ENCODE assay signal across 25 cellular contexts in genomic region chr14:93691042-93691780, GRCh38.
DNase-seq lines count a peak whose midpoint lies in the region; ATAC-seq and TF ChIP-seq lines count a peak whose summit lies in the region.
"Had no signal": no experiment of that assay in that cellular context is flagged by ENCODE, and none has a peak within 500 bp of the region (broad histone marks: within the 10 kb centered on the region; RNA-seq: fewer than 3 reads in every experiment).

No MANE protein-coding gene starts in this region.

- H3K4me1 ChIP-seq in OCI-LY7 (ENCODE audit: insufficient read depth, low read length, poor library complexity, severe bottlenecking) = no peaks in the 10 kb centered on the region
- H3K4me1 ChIP-seq: esophagus squamous epithelium, foreskin keratinocyte, psoas muscle had no signal

- POLR2A ChIA-PET in OCI-LY7 (lab: Charles Lee) = no interaction called here

- no peak overlapping the region for H3K27ac ChIP-seq in OCI-LY7 (ENCODE audit: low read depth, low read length, poor library complexity, severe bottlenecking)
- H3K27ac ChIP-seq: esophagus squamous epithelium, foreskin keratinocyte, psoas muscle, thyroid gland had no signal

- H3K79me2 ChIP-seq in OCI-LY7 (ENCODE audit: insufficient read depth, low read depth, low read length) = no peaks in the 10 kb centered on the region

- H3K9me3 ChIP-seq in OCI-LY7 (ENCODE audit: low read length) = no peaks in the 10 kb centered on the region
- H3K9me3 ChIP-seq: esophagus squamous epithelium, psoas muscle, thyroid gland had no signal

- no TSS peak for BruUV-seq in OCI-LY7 (replicated peaks; lab: Mats Ljungman, UMichigan)

- intact Hi-C loops in OCI-LY7 (cut with micrococcal nuclease; ENCODE audit: unreplicated experiment) = no loop called here

- H4K20me1 ChIP-seq in OCI-LY7 (ENCODE audit: insufficient read depth, low read length) = no peaks in the 10 kb centered on the region

- TF ChIP-seq CTCF in AG10803 (conservative IDR thresholded peaks at IDR 0.05; ENCODE audit: low read length) = 0 out of 2 replicates have a peak, but pooled peaks have one; percentile 2
- 0 out of 3 replicates have a peak, but pooled peaks have one; percentile 7 for TF ChIP-seq CTCF in GM12872 (IDR thresholded peaks at IDR 0.05; ENCODE audit: insufficient read depth, low read depth, low read length)
- TF ChIP-seq CTCF in OCI-LY7 (conservative IDR thresholded peaks at IDR 0.05; ENCODE audit: low read length) = peak; percentile 38

- DNase-seq in AG10803 (ENCODE audit: low read depth) (no peak), OCI-LY7 (ENCODE audit: low spot score) (no peak), kidney glomerular epithelial cell (lab: John Stamatoyannopoulos, UW) (peak; percentile 5), NCI-H345 (lab: John Stamatoyannopoulos, UW) (no peak)
- DNase-seq in activated naive CD4-positive, alpha-beta T cell (lab: John Stamatoyannopoulos, UW) = no peak
- DNase-seq: activated CD8-positive, alpha-beta memory T cell treated with anti-CD3 and anti-CD28 coated beads, Interleukin-2, amount 50 U/mL, for 48 hours; activated CD8-positive, alpha-beta T cell treated with anti-CD3 and anti-CD28 coated beads for 36 hours; activated naive CD4-positive, alpha-beta T cell treated with anti-CD3 and anti-CD28 coated beads, Interleukin-2, amount 50 U/mL, for 16 hours; amniotic stem cell; Calu3; esophagus squamous epithelium; foreskin keratinocyte; islet precursor cell; left ventricle myocardium superior; MM.1S; NCI-H1105 treated with DMSO at 0.1 percent for 48 hours; NCI-H2029; NCI-H226; NCI-H82; psoas muscle; stimulated activated CD4-positive, alpha-beta T cell treated with anti-CD3 and anti-CD28 coated beads, Interleukin-4, amount 100 ng/mL, for 24 hours; thyroid gland had no signal

- no peaks in the 10 kb centered on the region for H3K36me3 ChIP-seq in OCI-LY7 (ENCODE audit: insufficient read depth, low read length)
- H3K36me3 ChIP-seq: esophagus squamous epithelium, thyroid gland had no signal

- CTCF ChIA-PET in OCI-LY7 (lab: Charles Lee; ENCODE audit: unreplicated experiment) = no interaction called here

- no peak overlapping the region for H3K4me2 ChIP-seq in OCI-LY7 (ENCODE audit: low read length)

- no peak for ATAC-seq in GM21786 (IDR thresholded peaks at IDR 0.05; ENCODE audit: unreplicated experiment)
- ATAC-seq: activated CD8-positive, alpha-beta T cell treated with anti-CD3 and anti-CD28 coated beads for 36 hours; foreskin keratinocyte; GM12878; left ventricle myocardium superior; psoas muscle had no signal

- H3K9me2 ChIP-seq in OCI-LY7 (ENCODE audit: insufficient read depth, low read length) = no peaks in the 10 kb centered on the region

- no peak overlapping the region for H3K4me3 ChIP-seq in AG10803 (ENCODE audit: low read length)
- no peak overlapping the region for H3K4me3 ChIP-seq in OCI-LY7 (ENCODE audit: low read depth, low read length, poor library complexity, severe bottlenecking)
- H3K4me3 ChIP-seq: esophagus squamous epithelium, GM12878, psoas muscle, thyroid gland had no signal

- no peak overlapping the region for H2AFZ ChIP-seq in OCI-LY7 (ENCODE audit: low read length)
